ENCODE assay signal across 9 cellular contexts in genomic region chr7:101125989-101126650, GRCh38. TPM values are rescaled to one million over a fixed set of nuclear protein-coding genes. Genes with fewer than 3 reads are reported as not detected.
A peak's percentile ranks its signal among the peaks of the same experiment; 100 is the strongest.
DNase-seq lines count a peak whose midpoint lies in the region; ATAC-seq and TF ChIP-seq lines count a peak whose summit lies in the region.
"Had no signal": no experiment of that assay in that cellular context is flagged by ENCODE, and none has a peak within 500 bp of the region (broad histone marks: within the 10 kb centered on the region; RNA-seq: fewer than 3 reads in every experiment).

No MANE protein-coding gene starts in this region.

- DNase-seq in MV-4-11 (lab: John Stamatoyannopoulos, UW): peak; percentile 39
- DNase-seq in colonic mucosa: peak; percentile 53
- DNase-seq in mesenteric fat pad (ENCODE audit: low spot score): peak; percentile 92
- no peak for DNase-seq in Caco-2
- DNase-seq in NCI-H345 treated with DMSO at 0.1 percent for 48 hours (lab: John Stamatoyannopoulos, UW; ENCODE audit: unreplicated experiment): no peak

- H3K9me3 ChIP-seq in colonic mucosa: no peaks in the 10 kb centered on the region
- H3K9me3 ChIP-seq in Caco-2: no peaks in the 10 kb centered on the region

- H3K27me3 ChIP-seq in ACC112 (ENCODE audit: insufficient read depth, low read length) (no peaks in the 10 kb centered on the region), colonic mucosa (no peaks in the 10 kb centered on the region), Caco-2 (replicated peaks; ENCODE audit: control insufficient read depth, insufficient read depth, low read length) (no peaks in the 10 kb centered on the region)

- POLR2A ChIA-PET in Caco-2 (lab: Charles Lee): no interaction called here

- CTCF ChIA-PET in Caco-2 (lab: Charles Lee): interaction anchor here (0.6 to 1.0 kb wide), 4 partner anchors 12 to 237 kb away, joined by 3 to 4 read pairs (median 3); partner anchors contain the start of genes PLOD3, UFSP1 and ZNHIT1

- H3K79me2 ChIP-seq in ACC112 (ENCODE audit: control insufficient read depth, insufficient read depth, low read length, unreplicated experiment): peaks cover 42% of the 10 kb centered on the region

- no peak overlapping the region for H3K4me3 Mint-ChIP-seq in Caco-2 (ENCODE audit: unreplicated experiment)

- no peaks in the 10 kb centered on the region for H3K27me3 Mint-ChIP-seq in Caco-2 (ENCODE audit: insufficient read depth, unreplicated experiment)

- H3K4me3 ChIP-seq in ACC112 (ENCODE audit: low read depth, low read length): peak overlapping the region; percentile 96
- H3K4me3 ChIP-seq in colonic mucosa: no peak overlapping the region
- H3K4me3 ChIP-seq in Caco-2 (ENCODE audit: low read depth, low read length): no peak overlapping the region

- H3K9me3 Mint-ChIP-seq in Caco-2 (ENCODE audit: unreplicated experiment): no peaks in the 10 kb centered on the region

- BruUV-seq in Caco-2 (replicated peaks; lab: Mats Ljungman, UMichigan): no TSS peak

- H3K36me3 ChIP-seq in ACC112 (ENCODE audit: insufficient read depth, low read length) (peaks cover 26% of the 10 kb centered on the region), colonic mucosa (no peaks in the 10 kb centered on the region), Caco-2 (ENCODE audit: control insufficient read depth, insufficient read depth, low read length) (no peaks in the 10 kb centered on the region)

- no peak overlapping the region for H2AFZ ChIP-seq in ACC112 (ENCODE audit: low read length, unreplicated experiment)

- H3K27ac ChIP-seq in ACC112 (ENCODE audit: low read depth, low read length) (peak overlapping the region; percentile 100), colonic mucosa (no peak overlapping the region)

- ATAC-seq in GM19438 (IDR thresholded peaks at IDR 0.05; ENCODE audit: low read depth, unreplicated experiment): peak; percentile 58
- no peak for ATAC-seq in GM19452 (IDR thresholded peaks at IDR 0.05; ENCODE audit: unreplicated experiment)

- H3K36me3 Mint-ChIP-seq in Caco-2 (ENCODE audit: insufficient read depth, unreplicated experiment): no peaks in the 10 kb centered on the region
- H3K36me3 Mint-ChIP-seq: activated naive CD8-positive, alpha-beta T cell had no signal

- H3K4me1 ChIP-seq in ACC112 (ENCODE audit: control insufficient read depth, insufficient read depth, low read length, unreplicated experiment) (peaks cover 60% of the 10 kb centered on the region), colonic mucosa (peaks cover 4% of the 10 kb centered on the region), Caco-2 (peaks cover 23% of the 10 kb centered on the region)

- no peak overlapping the region for H3K27ac Mint-ChIP-seq in Caco-2 (ENCODE audit: unreplicated experiment)
- H3K27ac Mint-ChIP-seq: activated naive CD8-positive, alpha-beta T cell had no signal

- intact Hi-C loops in colonic mucosa (cut with DNase I): no loop called here
- intact Hi-C loops in Caco-2 (cut with micrococcal nuclease; ENCODE audit: unreplicated experiment): no loop called here

- peaks cover 20% of the 10 kb centered on the region for H3K4me1 Mint-ChIP-seq in Caco-2 (ENCODE audit: low read depth, unreplicated experiment)

- TF ChIP-seq CTCF in colonic mucosa (IDR thresholded peaks at IDR 0.05) (no peak), Caco-2 (IDR thresholded peaks at IDR 0.05; ENCODE audit: insufficient read depth in 1 of 2, low read depth in 1 of 2, low read length in 1 of 2, severe bottlenecking in 1 of 2, unreplicated experiment in 1 of 2) (no peak)

- H3K9ac ChIP-seq in colonic mucosa (ENCODE audit: low read depth in 2 of 2, low read length in 2 of 2): peak overlapping the region in 1 of 2 donors; percentile 39

RNA-seq across cellular contexts. Expression of gene SERPINE1, which starts 0.8 kb away (rescaled TPM):
- total RNA-seq in colonic mucosa (1 to 10 TPM; 1.4 to 6.1 TPM), mesenteric fat pad (130 TPM), Caco-2 (2022) (0.09 and 0.25 TPM in 2 replicates)

RNA-seq across cellular contexts. Expression of gene AP1S1, which starts 28.2 kb away (rescaled TPM):
- total RNA-seq in colonic mucosa (100 to 1,000 TPM; 111 to 127 TPM), mesenteric fat pad (30.4 TPM), Caco-2 (2022) (52.3 and 62.9 TPM in 2 replicates)

RNA-seq across cellular contexts. Expression of gene VGF, which starts 39.2 kb away (rescaled TPM):
- total RNA-seq in colonic mucosa (1 to 10 TPM in 1 of 2 donors, under 1 TPM in 1; 0.90 to 3.1 TPM), mesenteric fat pad (0.22 TPM), Caco-2 (2022) (1.2 and 1.3 TPM in 2 replicates)

RNA-seq across cellular contexts. Expression of gene TRIM56, which starts 40.8 kb away (rescaled TPM):
- total RNA-seq in colonic mucosa (10 to 100 TPM; 33.7 to 47.9 TPM), mesenteric fat pad (48.2 TPM), Caco-2 (2022) (30.3 and 33.4 TPM in 2 replicates)

RNA-seq across cellular contexts. Expression of gene NAT16, which starts 54.0 kb away (rescaled TPM):
- total RNA-seq in colonic mucosa (not detected), mesenteric fat pad (not detected), Caco-2 (2022) (0.19 TPM in 1 of 2 replicates, not detected in the other)

Comparison
In these comparisons a context has a peak if more than half of its experiments do, and no peak if none do; other contexts are left out.
1. DNase-seq: peak in MV-4-11 (single experiment), colonic mucosa (single experiment) and mesenteric fat pad (single experiment); none in Caco-2 (0 of 2) and NCI-H345 treated with DMSO at 0.1 percent for 48 hours (single experiment).
2. RNA of gene SERPINE1, which starts 0.8 kb away (total RNA-seq): 130 TPM in mesenteric fat pad (single experiment); 1.4 to 6.1 TPM in colonic mucosa and 0.09 to 0.25 TPM in Caco-2; every median in the first group is over 10 times any median in the second.